8 cellular contexts compared by ENCODE assay signal in genomic region chr22:31313366-31314147, GRCh38.
DNase-seq lines count a peak whose midpoint lies in the region; ATAC-seq and TF ChIP-seq lines count a peak whose summit lies in the region.

No MANE protein-coding gene starts in this region.

- DNase-seq in C1 segment of cervical spinal cord (lab: John Stamatoyannopoulos, UW): peak in 12 of 14 donors; percentile 20 to 72 (median 44)
- peak; percentile 80 for DNase-seq in HPDE6-E6E7 (ENCODE audit: extremely low spot score)
- DNase-seq in RKO (ENCODE audit: low spot score): peak; percentile 56
- DNase-seq in activated gamma-delta T cell treated with anti-CD3 and anti-CD28 coated beads, Interleukin-2, amount 50 U/mL, for 16 hours (ENCODE audit: low read depth): peak; percentile 49
- peak in 1 of 2 donors; percentile 78 for DNase-seq in foreskin fibroblast
- DNase-seq in substantia nigra (lab: John Stamatoyannopoulos, UW): peak in 36 of 49 donors; percentile 31 to 76 (median 54)

- peaks cover 20% of the 10 kb centered on the region for H3K9me3 Mint-ChIP-seq in nephron

- no peak overlapping the region for H3K4me3 ChIP-seq in foreskin fibroblast (ENCODE audit: low read depth in 1 of 2, low read length in 2 of 2)

- no peak overlapping the region for H3K4me3 Mint-ChIP-seq in nephron

- TF ChIP-seq CTCF in foreskin fibroblast (IDR thresholded peaks at IDR 0.05; ENCODE audit: low read depth, low read length): peak; percentile 90
- TF ChIP-seq CTCF in nephron (IDR thresholded peaks at IDR 0.05; ENCODE audit: unreplicated experiment in 3 of 3): peak; percentile 76 to 77 (median 77)

- H3K27ac ChIP-seq in substantia nigra (ENCODE audit: low read depth, low read length, poor library complexity, severe bottlenecking): no peak overlapping the region

- peaks cover 8% of the 10 kb centered on the region for H3K36me3 Mint-ChIP-seq in nephron (ENCODE audit: low read depth)

- H3K27me3 Mint-ChIP-seq in nephron (ENCODE audit: low read depth): no peaks in the 10 kb centered on the region

- peak overlapping the region; percentile 5 to 53 (median 30) for H3K27ac Mint-ChIP-seq in nephron

- no peak for ATAC-seq in HG03342 (IDR thresholded peaks at IDR 0.05; ENCODE audit: unreplicated experiment)

- peaks cover 5% of the 10 kb centered on the region for H3K4me1 Mint-ChIP-seq in nephron
